ENCODE assay signal across 24 cellular contexts in the genomic region with DNA sequence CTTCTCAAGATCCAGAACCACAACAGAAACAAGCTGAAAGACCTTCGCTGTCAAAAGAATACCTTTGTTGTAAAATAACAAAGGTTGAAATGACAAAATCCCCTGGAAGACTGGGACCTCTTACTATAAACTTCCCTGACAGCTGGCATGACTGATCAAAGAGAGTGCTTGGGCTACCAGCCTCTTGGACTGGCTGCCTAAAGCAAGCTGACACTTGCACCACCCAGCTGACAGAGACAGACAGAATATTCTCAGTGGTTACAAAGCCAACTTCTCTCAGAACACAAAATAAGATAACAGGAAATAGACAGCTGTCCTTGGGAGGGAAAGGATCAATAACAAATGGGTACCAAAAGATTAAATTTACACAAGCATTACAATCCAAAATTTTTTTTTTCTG.
"Had no signal": no experiment of that assay in that cellular context is flagged by ENCODE, and none has a peak within 500 bp of the region (broad histone marks: within the 10 kb centered on the region; RNA-seq: fewer than 3 reads in every experiment).

No MANE protein-coding gene starts in this region.

- DNase-seq: IMR-90, Karpas-422, KG1, MG63, NCI-H1092, NCI-H1105 treated with DMSO at 0.1 percent for 48 hours, NCI-H1417 treated with DMSO at 0.1 percent for 48 hours, NCI-H146, NCI-H1694 treated with DMSO at 0.1 percent for 48 hours, NCI-H1930, NCI-H2081, NCI-H2107, NCI-H2171 treated with DMSO at 0.1 percent for 48 hours, NCI-H345, NCI-H446 treated with DMSO at 0.1 percent for 48 hours, NCI-H524 treated with DMSO at 0.1 percent for 48 hours, NCI-H69, NCI-H774, Right ventricle myocardium superior, RPMI8226, SIG-M5 had no signal

- H3K4me3 ChIP-seq: MG63 had no signal

- H3K27me3 ChIP-seq: MG63 had no signal

- H3K9me3 ChIP-seq: MG63 had no signal

- ATAC-seq: HepG2, SK-N-SH treated with all-trans-retinoic acid at 6 μM for 48 hours had no signal

- H3K27ac ChIP-seq: HL-60 had no signal

- H3K36me3 ChIP-seq: MG63 had no signal
